In genomic region chr14:69154779-69155178, GRCh38 we compare ENCODE assay signal across 11 cellular contexts. TPM values are rescaled to one million over a fixed set of nuclear protein-coding genes. Genes with fewer than 3 reads are reported as not detected.
DNase-seq lines count a peak whose midpoint lies in the region; ATAC-seq and TF ChIP-seq lines count a peak whose summit lies in the region.
"Had no signal": no experiment of that assay in that cellular context is flagged by ENCODE, and none has a peak within 500 bp of the region (broad histone marks: within the 10 kb centered on the region; RNA-seq: fewer than 3 reads in every experiment).

No MANE protein-coding gene starts in this region.

- DNase-seq in SIG-M5 treated with dmso at 0.1 percent for 504 hours (lab: John Stamatoyannopoulos, UW; ENCODE audit: unreplicated experiment) (peak; percentile 54), SIG-M5 (lab: John Stamatoyannopoulos, UW) (no peak), RKO (ENCODE audit: low spot score) (peak; percentile 41), germinal center (ENCODE audit: low spot score) (peak; percentile 4), thoracic aorta (ENCODE audit: low spot score) (peak; percentile 5)
- DNase-seq in activated effector memory CD4-positive, alpha-beta T cell treated with Interleukin-2 at 50 U/mL for 16 hours = no peak
- DNase-seq: MV-4-11, naive B cell had no signal

- H3K9me3 ChIP-seq in thoracic aorta = no peaks in the 10 kb centered on the region

- no peak for ATAC-seq in thoracic aorta (ENCODE audit: insufficient number of reproducible peaks, low FRiP score, low read depth)
- no peak for ATAC-seq in GM18873 (IDR thresholded peaks at IDR 0.05; ENCODE audit: low FRiP score, unreplicated experiment)
- ATAC-seq in GM21367 (IDR thresholded peaks at IDR 0.05; ENCODE audit: unreplicated experiment) = no peak
- ATAC-seq: foreskin keratinocyte had no signal

- H3K27ac ChIP-seq in thoracic aorta = peak overlapping the region; percentile 22 to 96
- H3K27ac ChIP-seq: foreskin keratinocyte had no signal

- no peak overlapping the region for H3K4me3 ChIP-seq in thoracic aorta

- peaks cover 14 to 30% of the 10 kb centered on the region in 2 donors for H3K4me1 ChIP-seq in thoracic aorta (ENCODE audit: control insufficient read depth in 1 of 2, low read depth in 2 of 2)

- H3K36me3 ChIP-seq in thoracic aorta = no peaks in the 10 kb centered on the region

- TF ChIP-seq CTCF in thoracic aorta (IDR thresholded peaks at IDR 0.05) = no peak

- no peaks in the 10 kb centered on the region for H3K27me3 ChIP-seq in thoracic aorta (replicated peaks; ENCODE audit: insufficient read depth)

RNA-seq across cellular contexts. Expression of gene DCAF5, which starts 1.9 kb away (rescaled TPM):
- total RNA-seq in thoracic aorta = 10 to 100 TPM; 37.6 to 42.0 TPM

RNA-seq across cellular contexts. Expression of gene EXD2, which starts 36.5 kb away (rescaled TPM):
- total RNA-seq in thoracic aorta = 10 to 100 TPM; 10.4 to 10.9 TPM

Comparison
In these comparisons a context has a peak if more than half of its experiments do, and no peak if none do; other contexts are left out.
1. DNase-seq: peak in SIG-M5 treated with dmso at 0.1 percent for 504 hours (single experiment), RKO (single experiment), germinal center (single experiment) and thoracic aorta (single experiment); none in SIG-M5 (single experiment) and activated effector memory CD4-positive, alpha-beta T cell treated with Interleukin-2 at 50 U/mL for 16 hours (single experiment).